1 cellular context compared by ENCODE assay signal in the genomic region with DNA sequence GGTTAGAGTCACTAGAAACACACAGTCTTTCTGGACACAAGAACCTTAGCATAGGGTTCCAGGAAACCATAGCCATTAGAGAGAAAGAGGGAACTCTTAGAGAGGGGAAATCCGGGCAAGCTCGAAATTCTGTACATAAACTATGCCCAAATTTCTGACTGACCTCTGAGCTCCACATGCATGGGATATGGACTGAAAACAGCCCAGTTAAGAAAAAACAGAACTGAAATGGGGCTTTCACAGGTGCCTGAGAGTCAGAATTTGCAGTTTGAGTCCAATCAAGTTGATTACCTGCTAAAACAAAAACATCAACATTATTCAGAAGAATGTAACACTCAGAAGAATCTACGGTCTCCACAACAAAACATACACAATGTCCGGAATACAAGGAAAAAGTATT.
TF ChIP-seq lines count a peak whose summit lies in the region.

No MANE protein-coding gene starts in this region.

TF ChIP-seq in GM12878, 131 proteins besides CTCF, POLR2A, EP300 and RAD21 (continued from another document):
- TF ChIP-seq PRDM15 (CRISPR knock-in tag; IDR thresholded peaks at IDR 0.05) = no peak
- no peak for TF ChIP-seq HDAC2 (IDR thresholded peaks at IDR 0.05)
- no peak for TF ChIP-seq E4F1 (IDR thresholded peaks at IDR 0.05; ENCODE audit: borderline replicate concordance, partially characterized antibody)
- no peak for TF ChIP-seq NR2C2 (IDR thresholded peaks at IDR 0.05; ENCODE audit: borderline replicate concordance, control insufficient read depth, insufficient read length, low read depth)
- no peak for TF ChIP-seq CHD1 (IDR thresholded peaks at IDR 0.05; ENCODE audit: low read depth, low read length)
- no peak for TF ChIP-seq IKZF1 (conservative IDR thresholded peaks at IDR 0.05)
- TF ChIP-seq TAF1 (IDR thresholded peaks at IDR 0.05; ENCODE audit: borderline replicate concordance, low read depth, low read length) = no peak
- no peak for TF ChIP-seq PML (IDR thresholded peaks at IDR 0.05; ENCODE audit: low read length)
- TF ChIP-seq MYC (IDR thresholded peaks at IDR 0.05; ENCODE audit: insufficient read depth, insufficient read length, insufficient replicate concordance, low read length, severe bottlenecking) = no peak
- TF ChIP-seq, protein P1, sequence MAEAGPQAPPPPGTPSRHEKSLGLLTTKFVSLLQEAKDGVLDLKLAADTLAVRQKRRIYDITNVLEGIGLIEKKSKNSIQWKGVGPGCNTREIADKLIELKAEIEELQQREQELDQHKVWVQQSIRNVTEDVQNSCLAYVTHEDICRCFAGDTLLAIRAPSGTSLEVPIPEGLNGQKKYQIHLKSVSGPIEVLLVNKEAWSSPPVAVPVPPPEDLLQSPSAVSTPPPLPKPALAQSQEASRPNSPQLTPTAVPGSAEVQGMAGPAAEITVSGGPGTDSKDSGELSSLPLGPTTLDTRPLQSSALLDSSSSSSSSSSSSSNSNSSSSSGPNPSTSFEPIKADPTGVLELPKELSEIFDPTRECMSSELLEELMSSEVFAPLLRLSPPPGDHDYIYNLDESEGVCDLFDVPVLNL (IDR thresholded peaks at IDR 0.05; ENCODE audit: low read depth, low read length) = no peak
- TF ChIP-seq PAX8 (IDR thresholded peaks at IDR 0.05) = no peak
- no peak for TF ChIP-seq NFXL1 (IDR thresholded peaks at IDR 0.05; ENCODE audit: borderline replicate concordance)
TF ChIP-seq in GM12878: peak in this region for 0.
